Comparison of ENCODE assay signal across 12 cellular contexts in genomic region chr10:79082631-79083581, GRCh38. TPM values are rescaled to one million over a fixed set of nuclear protein-coding genes. Genes with fewer than 3 reads are reported as not detected.
DNase-seq lines count a peak whose midpoint lies in the region; ATAC-seq and TF ChIP-seq lines count a peak whose summit lies in the region.
"Had no signal": no experiment of that assay in that cellular context is flagged by ENCODE, and none has a peak within 500 bp of the region (broad histone marks: within the 10 kb centered on the region; RNA-seq: fewer than 3 reads in every experiment).

No MANE protein-coding gene starts in this region.

- H3K27me3 ChIP-seq in ascending aorta = no peaks in the 10 kb centered on the region
- H3K27me3 ChIP-seq in liver (ENCODE audit: control insufficient read depth in 4 of 4, insufficient read depth in 4 of 4, low read length in 3 of 4) = no peaks in the 10 kb centered on the region
- H3K27me3 ChIP-seq: SJSA1 had no signal

- H3K9me3 ChIP-seq in HEK293 (ENCODE audit: control insufficient read depth, insufficient read depth, low read depth, low read length) (no peaks in the 10 kb centered on the region), ascending aorta (no peaks in the 10 kb centered on the region), liver (ENCODE audit: control insufficient read depth in 4 of 4, low read length in 3 of 4) (no peaks in the 10 kb centered on the region)
- H3K9me3 ChIP-seq: SJSA1 had no signal

- CTCF ChIA-PET in HEK293 (lab: Yijun Ruan, JAX) = interaction anchor here (1.2 kb wide), 1 partner anchor 113 kb away, joined by 3 read pairs; no protein-coding TSS in a partner anchor

- 88% methylated on average over 8 of the region's 8 CpGs for WGBS in liver

- ATAC-seq in stimulated activated memory B cell treated with anti-CD40 and anti-IgM and Interleukin-4, amounts not matched to agents 10 μg/mL and 1 μg/mL and 100 μg/mL, for 72 hours = no peak
- no peak for ATAC-seq in omental fat pad (ENCODE audit: low FRiP score)

- H3K27me3 Mint-ChIP-seq in stimulated activated memory B cell treated with anti-CD40 and anti-IgM and Interleukin-4, amounts not matched to agents 10 μg/mL and 1 μg/mL and 100 μg/mL, for 72 hours = peaks cover 63% of the 10 kb centered on the region

- TF ChIP-seq RAD21 in liver (IDR thresholded peaks at IDR 0.05) = no peak

- H3K4me1 ChIP-seq in HEK293 (ENCODE audit: control insufficient read depth, insufficient read depth, low read length) (peaks cover 8% of the 10 kb centered on the region; the same call in 1 of the 2 replicates), ascending aorta (peaks cover 43 to 65% of the 10 kb centered on the region in 2 donors), liver (ENCODE audit: control insufficient read depth in 4 of 4, insufficient read depth in 4 of 4, low read length in 3 of 4) (peaks cover 25 to 78% (median 58%) of the 10 kb centered on the region in 4 donors)

- H3K9me3 Mint-ChIP-seq in stimulated activated memory B cell treated with anti-CD40 and anti-IgM and Interleukin-4, amounts not matched to agents 10 μg/mL and 1 μg/mL and 100 μg/mL, for 72 hours = no peaks in the 10 kb centered on the region

- no peaks in the 10 kb centered on the region for H3K36me3 Mint-ChIP-seq in stimulated activated memory B cell treated with anti-CD40 and anti-IgM and Interleukin-4, amounts not matched to agents 10 μg/mL and 1 μg/mL and 100 μg/mL, for 72 hours

- TF ChIP-seq CTCF in HEK293 (tag by site-specific recombination; IDR thresholded peaks at IDR 0.05) (no peak), ascending aorta (IDR thresholded peaks at IDR 0.05) (no peak), liver (IDR thresholded peaks at IDR 0.05; ENCODE audit: low read depth, low read length, missing input control) (no peak), omental fat pad (IDR thresholded peaks at IDR 0.05) (no peak)

- no peak for DNase-seq in ascending aorta (ENCODE audit: low spot score in 2 of 2)
- no peak for DNase-seq in HT-29 (ENCODE audit: low spot score)
- DNase-seq in omental fat pad (ENCODE audit: low spot score) = no peak
- no peak for DNase-seq in occipital lobe (lab: John Stamatoyannopoulos, UW)
- DNase-seq in DMS53 treated with DMSO at 0.1 percent for 48 hours (lab: John Stamatoyannopoulos, UW; ENCODE audit: unreplicated experiment) = no peak
- DNase-seq: activated T-cell treated with anti-CD3 and anti-CD28 coated beads, Interleukin-2, amount 50 U/mL, for 1 hour; NCI-H1105; stimulated activated CD4-positive, alpha-beta T cell treated with anti-CD3 and anti-CD28 coated beads, Interleukin-2, amount 100 ng/mL, for 48 hours had no signal

- H3K4me3 Mint-ChIP-seq in stimulated activated memory B cell treated with anti-CD40 and anti-IgM and Interleukin-4, amounts not matched to agents 10 μg/mL and 1 μg/mL and 100 μg/mL, for 72 hours = no peak overlapping the region

- H3K4me3 ChIP-seq in HEK293 (ENCODE audit: low read depth, low read length) (no peak overlapping the region), ascending aorta (no peak overlapping the region), liver (ENCODE audit: low read depth in 1 of 3, low read length in 3 of 3) (no peak overlapping the region)
- H3K4me3 ChIP-seq: SJSA1 had no signal

- POLR2A ChIA-PET in HEK293 (lab: Yijun Ruan, JAX) = interaction anchor here (0.6 to 1.4 kb wide), 2 partner anchors 16 to 17 kb away, joined by 3 read pairs; no protein-coding TSS in a partner anchor

- no peak overlapping the region for H3K9ac ChIP-seq in liver (ENCODE audit: low read depth in 1 of 2, low read length in 2 of 2)

- peak overlapping the region; percentile 7 for H3K27ac Mint-ChIP-seq in stimulated activated memory B cell treated with anti-CD40 and anti-IgM and Interleukin-4, amounts not matched to agents 10 μg/mL and 1 μg/mL and 100 μg/mL, for 72 hours

- H3K36me3 ChIP-seq in HEK293 (ENCODE audit: control insufficient read depth in 2 of 2, insufficient read depth in 1 of 2, low read length in 2 of 2) (no peaks in the 10 kb centered on the region), ascending aorta (no peaks in the 10 kb centered on the region), liver (ENCODE audit: control insufficient read depth in 4 of 4, insufficient read depth in 3 of 4, low read depth in 1 of 4, low read length in 3 of 4) (no peaks in the 10 kb centered on the region)

- H3K4me1 Mint-ChIP-seq in stimulated activated memory B cell treated with anti-CD40 and anti-IgM and Interleukin-4, amounts not matched to agents 10 μg/mL and 1 μg/mL and 100 μg/mL, for 72 hours = peaks cover 53% of the 10 kb centered on the region

- intact Hi-C loops in ascending aorta (cut with DNase I) = no loop called here

- H3K27ac ChIP-seq in HEK293 (ENCODE audit: extremely low read depth, low read depth, low read length) (no peak overlapping the region), ascending aorta (peak overlapping the region; percentile 55 to 66), liver (ENCODE audit: low read depth in 1 of 2, low read length in 2 of 2) (peak overlapping the region; percentile 70 to 76)

TF ChIP-seq in HEK293, 187 proteins besides CTCF, POLR2A, EP300 and RAD21 (continues in another document):
- TF ChIP-seq KLF8 (tag by site-specific recombination; IDR thresholded peaks at IDR 0.05) (peak; percentile 20; the same call in 1 of the 2 replicates), ZNF211 (tag by site-specific recombination; IDR thresholded peaks at IDR 0.05; ENCODE audit: low read depth) (no peak), EGR2 (tag by site-specific recombination; IDR thresholded peaks at IDR 0.05; ENCODE audit: low read depth) (0 out of 2 replicates have a peak, but pooled peaks have one; percentile 27), ZNF629 (tag by site-specific recombination; IDR thresholded peaks at IDR 0.05) (peak; percentile 47; the same call in 1 of the 2 replicates), ZNF132 (tag by site-specific recombination; IDR thresholded peaks at IDR 0.05; ENCODE audit: borderline replicate concordance) (no peak), ZNF580 (tag by site-specific recombination; IDR thresholded peaks at IDR 0.05) (peak; percentile 78; the same call in 1 of the 2 replicates), ZFHX2 (tag by site-specific recombination; conservative IDR thresholded peaks at IDR 0.05) (peak; percentile 45), ZBTB8A (tag by site-specific recombination; IDR thresholded peaks at IDR 0.05) (no peak)
- TF ChIP-seq, protein P1, sequence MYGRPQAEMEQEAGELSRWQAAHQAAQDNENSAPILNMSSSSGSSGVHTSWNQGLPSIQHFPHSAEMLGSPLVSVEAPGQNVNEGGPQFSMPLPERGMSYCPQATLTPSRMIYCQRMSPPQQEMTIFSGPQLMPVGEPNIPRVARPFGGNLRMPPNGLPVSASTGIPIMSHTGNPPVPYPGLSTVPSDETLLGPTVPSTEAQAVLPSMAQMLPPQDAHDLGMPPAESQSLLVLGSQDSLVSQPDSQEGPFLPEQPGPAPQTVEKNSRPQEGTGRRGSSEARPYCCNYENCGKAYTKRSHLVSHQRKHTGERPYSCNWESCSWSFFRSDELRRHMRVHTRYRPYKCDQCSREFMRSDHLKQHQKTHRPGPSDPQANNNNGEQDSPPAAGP (tag by site-specific recombination; IDR thresholded peaks at IDR 0.05) = 0 out of 2 replicates have a peak, but pooled peaks have one; percentile 30

TF ChIP-seq in liver, 16 proteins besides CTCF, POLR2A, EP300 and RAD21:
- no peak for TF ChIP-seq TAF1 (conservative IDR thresholded peaks at IDR 0.05)
- TF ChIP-seq RXRA (IDR thresholded peaks at IDR 0.05) = no peak
- TF ChIP-seq SP1 (IDR thresholded peaks at IDR 0.05) = no peak
- TF ChIP-seq, protein P2, sequence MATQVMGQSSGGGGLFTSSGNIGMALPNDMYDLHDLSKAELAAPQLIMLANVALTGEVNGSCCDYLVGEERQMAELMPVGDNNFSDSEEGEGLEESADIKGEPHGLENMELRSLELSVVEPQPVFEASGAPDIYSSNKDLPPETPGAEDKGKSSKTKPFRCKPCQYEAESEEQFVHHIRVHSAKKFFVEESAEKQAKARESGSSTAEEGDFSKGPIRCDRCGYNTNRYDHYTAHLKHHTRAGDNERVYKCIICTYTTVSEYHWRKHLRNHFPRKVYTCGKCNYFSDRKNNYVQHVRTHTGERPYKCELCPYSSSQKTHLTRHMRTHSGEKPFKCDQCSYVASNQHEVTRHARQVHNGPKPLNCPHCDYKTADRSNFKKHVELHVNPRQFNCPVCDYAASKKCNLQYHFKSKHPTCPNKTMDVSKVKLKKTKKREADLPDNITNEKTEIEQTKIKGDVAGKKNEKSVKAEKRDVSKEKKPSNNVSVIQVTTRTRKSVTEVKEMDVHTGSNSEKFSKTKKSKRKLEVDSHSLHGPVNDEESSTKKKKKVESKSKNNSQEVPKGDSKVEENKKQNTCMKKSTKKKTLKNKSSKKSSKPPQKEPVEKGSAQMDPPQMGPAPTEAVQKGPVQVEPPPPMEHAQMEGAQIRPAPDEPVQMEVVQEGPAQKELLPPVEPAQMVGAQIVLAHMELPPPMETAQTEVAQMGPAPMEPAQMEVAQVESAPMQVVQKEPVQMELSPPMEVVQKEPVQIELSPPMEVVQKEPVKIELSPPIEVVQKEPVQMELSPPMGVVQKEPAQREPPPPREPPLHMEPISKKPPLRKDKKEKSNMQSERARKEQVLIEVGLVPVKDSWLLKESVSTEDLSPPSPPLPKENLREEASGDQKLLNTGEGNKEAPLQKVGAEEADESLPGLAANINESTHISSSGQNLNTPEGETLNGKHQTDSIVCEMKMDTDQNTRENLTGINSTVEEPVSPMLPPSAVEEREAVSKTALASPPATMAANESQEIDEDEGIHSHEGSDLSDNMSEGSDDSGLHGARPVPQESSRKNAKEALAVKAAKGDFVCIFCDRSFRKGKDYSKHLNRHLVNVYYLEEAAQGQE (IDR thresholded peaks at IDR 0.05) = no peak
- no peak for TF ChIP-seq YY1 (IDR thresholded peaks at IDR 0.05)
TF ChIP-seq in liver: peak in this region for 0.

RNA-seq across cellular contexts. Expression of gene ZMIZ1, which starts 14.1 kb away (rescaled TPM):
- total RNA-seq in ascending aorta = 96.2 TPM
- total RNA-seq in liver = 10 to 100 TPM; 11.2 to 19.1 TPM
- 1 to 10 TPM; 3.9 to 8.4 TPM for polyA plus RNA-seq in liver
- 21.0 and 27.5 TPM in 2 replicates for total RNA-seq in HT-29 (2014; rRNA removed; shearing (Covaris generic))
- 10 to 100 TPM; 24.2 to 64.8 (median 43.1) TPM for total RNA-seq in omental fat pad
- total RNA-seq in occipital lobe = 29.5 TPM
